ENCODE assay signal across 8 cellular contexts in the genomic region with DNA sequence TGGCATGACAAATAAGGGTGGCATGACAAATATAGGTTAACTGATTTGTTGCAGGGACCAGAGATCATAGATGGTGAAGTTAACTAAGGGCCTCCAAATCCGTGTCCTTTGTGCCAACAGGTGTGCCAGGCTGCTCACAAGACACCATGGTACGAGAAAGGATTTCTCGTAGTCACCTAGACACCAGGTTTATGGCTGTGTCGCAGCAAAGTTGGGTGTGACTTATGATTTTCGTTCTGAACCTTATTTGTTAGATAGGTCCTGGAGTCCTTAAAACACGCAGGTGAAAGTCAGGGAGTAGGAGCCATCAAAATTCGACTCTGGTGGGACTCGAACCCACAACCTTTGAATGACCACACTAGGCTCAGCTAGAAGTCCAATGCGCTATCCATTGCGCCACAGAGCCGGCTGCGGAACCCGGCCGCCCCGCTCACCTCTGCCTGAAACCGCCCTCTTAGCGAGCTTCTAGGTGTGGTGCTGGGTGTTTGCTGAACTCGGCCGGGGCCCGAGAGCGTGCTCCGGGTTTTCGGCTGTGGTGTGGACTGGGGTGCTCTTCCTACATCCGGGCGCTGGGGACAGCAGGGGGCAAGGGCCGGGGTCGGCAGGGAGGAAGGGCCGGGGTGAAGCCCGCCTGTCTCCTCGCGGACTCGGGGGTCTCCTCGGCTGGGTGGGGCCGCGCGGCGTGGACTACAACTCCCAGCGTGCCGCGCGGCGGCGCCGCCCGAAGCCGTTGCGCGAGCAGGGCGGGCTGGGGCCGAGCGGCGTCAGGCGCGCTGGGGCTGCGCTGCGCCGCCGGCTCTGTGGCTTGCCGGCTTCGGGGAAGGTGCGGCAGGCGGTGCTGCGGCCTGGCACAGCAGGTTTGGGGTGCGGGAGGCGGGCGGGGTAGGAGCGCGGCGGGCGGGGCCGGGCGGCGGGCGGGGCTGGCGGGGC.
A peak's percentile ranks its signal among the peaks of the same experiment; 100 is the strongest.
DNase-seq lines count a peak whose midpoint lies in the region; ATAC-seq lines count a peak whose summit lies in the region.

SLC27A4 (plus strand) TSS at position 767 of the 930 bp plus-strand sequence. CDS start 2,606 bp downstream, outside the sequence.

- DNase-seq in NCI-H1436 (lab: John Stamatoyannopoulos, UW): peak; percentile 69
- no peak for DNase-seq in NCI-H1436 treated with DMSO at 0.1 percent for 48 hours (lab: John Stamatoyannopoulos, UW)
- DNase-seq in NCI-H2196 (lab: John Stamatoyannopoulos, UW; ENCODE audit: unreplicated experiment): peak; percentile 86
- DNase-seq in activated CD4-positive, CD25-positive, alpha-beta regulatory T cell (lab: John Stamatoyannopoulos, UW): peak; percentile 59 to 79 (median 67)
- DNase-seq in caudate nucleus (lab: John Stamatoyannopoulos, UW): peak in 56 of 61 donors; percentile 10 to 81 (median 60)
- peak; percentile 81 for DNase-seq in iris pigment epithelial cell (ENCODE audit: low read depth)
- peak; percentile 78 for DNase-seq in stimulated activated CD4-positive, alpha-beta T cell treated with anti-CD3 and anti-CD28 coated beads, Interleukin-12 subunit alpha, Interleukin-12 subunit beta, amount 100 ng/mL, for 4 hours

- ATAC-seq in HG02970 (IDR thresholded peaks at IDR 0.05; ENCODE audit: low FRiP score, unreplicated experiment): peak; percentile 79

- H3K27ac ChIP-seq in caudate nucleus (ENCODE audit: low read depth, low read length): peak within 1 kb of the TSS; percentile 31
